12 cellular contexts compared by ENCODE assay signal in the genomic region with DNA sequence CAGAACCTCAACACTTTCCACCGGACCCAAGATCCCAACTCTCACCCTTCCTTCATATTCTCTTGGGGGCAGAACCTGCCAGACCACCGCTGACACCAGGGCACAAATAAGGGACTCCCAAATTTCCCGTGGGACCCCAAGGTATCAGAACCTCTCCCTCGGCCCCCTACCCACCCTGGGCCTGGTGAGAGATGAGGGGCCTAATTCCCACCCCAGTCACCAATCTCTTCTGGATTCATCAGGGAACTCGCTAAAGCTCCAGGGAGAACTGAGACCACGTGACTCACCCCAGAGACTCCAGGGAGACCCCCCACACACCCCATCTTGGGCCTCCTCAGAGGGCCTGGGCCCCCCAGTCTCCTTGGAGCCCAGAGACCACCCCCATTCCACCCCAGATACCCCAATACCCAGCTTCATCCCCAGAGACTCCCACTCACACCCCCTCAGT. TPM values are rescaled to one million over a fixed set of nuclear protein-coding genes. Genes with fewer than 3 reads are reported as not detected.
A peak's percentile ranks its signal among the peaks of the same experiment; 100 is the strongest.
DNase-seq lines count a peak whose midpoint lies in the region; ATAC-seq, FAIRE-seq and TF ChIP-seq lines count a peak whose summit lies in the region.
"Had no signal": no experiment of that assay in that cellular context is flagged by ENCODE, and none has a peak within 500 bp of the region (broad histone marks: within the 10 kb centered on the region; RNA-seq: fewer than 3 reads in every experiment).

No MANE protein-coding gene starts in this region.

- no peak for TF ChIP-seq CTCF in CD4-positive, alpha-beta T cell (IDR thresholded peaks at IDR 0.05)
- TF ChIP-seq CTCF in HL-60 (IDR thresholded peaks at IDR 0.05; ENCODE audit: insufficient read depth, low read length): no peak
- no peak for TF ChIP-seq CTCF in esophagus muscularis mucosa (IDR thresholded peaks at IDR 0.05)

- FAIRE-seq in H54 (lab: Jason Lieb, UNC): no peak
- FAIRE-seq: endometrium had no signal

- H3K27ac Mint-ChIP-seq in CD4-positive, alpha-beta T cell: peak overlapping the region; percentile 42
- peak overlapping the region; percentile 63 for H3K27ac Mint-ChIP-seq in activated naive CD8-positive, alpha-beta T cell treated with anti-CD3 and anti-CD28 coated beads for 36 hours
- H3K27ac Mint-ChIP-seq in naive B cell: peak overlapping the region in 5 of 6 donors; percentile 39 to 86 (median 47)

- H3K36me3 ChIP-seq in esophagus muscularis mucosa: peaks cover 0 to 15% (median 3%) of the 10 kb centered on the region in 4 donors
- H3K36me3 ChIP-seq: upper lobe of right lung had no signal

- H3K27me3 Mint-ChIP-seq in CD4-positive, alpha-beta T cell: no peaks in the 10 kb centered on the region
- H3K27me3 Mint-ChIP-seq in activated naive CD8-positive, alpha-beta T cell treated with anti-CD3 and anti-CD28 coated beads for 36 hours: no peaks in the 10 kb centered on the region
- peaks cover 0 to 2% (median 0%) of the 10 kb centered on the region in 3 donors for H3K27me3 Mint-ChIP-seq in naive B cell

- H3K27me3 ChIP-seq in CD4-positive, alpha-beta T cell (ENCODE audit: control insufficient read depth, insufficient read depth, low read length): no peaks in the 10 kb centered on the region
- H3K27me3 ChIP-seq in HL-60 (ENCODE audit: insufficient read depth, poor library complexity, severe bottlenecking): no peaks in the 10 kb centered on the region
- H3K27me3 ChIP-seq in esophagus muscularis mucosa: no peaks in the 10 kb centered on the region
- H3K27me3 ChIP-seq: upper lobe of right lung had no signal

- peaks cover 13% of the 10 kb centered on the region for H3K4me1 Mint-ChIP-seq in CD4-positive, alpha-beta T cell (ENCODE audit: low read depth)
- peaks cover 17% of the 10 kb centered on the region for H3K4me1 Mint-ChIP-seq in activated naive CD8-positive, alpha-beta T cell treated with anti-CD3 and anti-CD28 coated beads for 36 hours
- H3K4me1 Mint-ChIP-seq in naive B cell: peaks cover 17 to 18% (median 17%) of the 10 kb centered on the region in 3 donors

- no peak for TF ChIP-seq EP300 in esophagus muscularis mucosa (IDR thresholded peaks at IDR 0.05)

- H3K36me3 Mint-ChIP-seq in CD4-positive, alpha-beta T cell (ENCODE audit: low read depth): no peaks in the 10 kb centered on the region
- H3K36me3 Mint-ChIP-seq in activated naive CD8-positive, alpha-beta T cell treated with anti-CD3 and anti-CD28 coated beads for 36 hours: peaks cover 7% of the 10 kb centered on the region
- no peaks in the 10 kb centered on the region for H3K36me3 Mint-ChIP-seq in naive B cell

- H3K9me3 ChIP-seq in CD4-positive, alpha-beta T cell (ENCODE audit: control insufficient read depth, low read length): no peaks in the 10 kb centered on the region
- H3K9me3 ChIP-seq in esophagus muscularis mucosa: no peaks in the 10 kb centered on the region
- H3K9me3 ChIP-seq: upper lobe of right lung had no signal

- peaks cover 14 to 28% (median 26%) of the 10 kb centered on the region in 4 donors for H3K4me1 ChIP-seq in esophagus muscularis mucosa

- H3K27ac ChIP-seq in CD4-positive, alpha-beta T cell (ENCODE audit: low read depth, low read length): no peak overlapping the region
- H3K27ac ChIP-seq in HL-60 (replicated peaks): no peak overlapping the region
- no peak overlapping the region for H3K27ac ChIP-seq in esophagus muscularis mucosa (replicated peaks in 1 of 4)
- H3K27ac ChIP-seq: upper lobe of right lung had no signal

- no peak for TF ChIP-seq POLR2A in H54 (IDR thresholded peaks at IDR 0.05; ENCODE audit: low read depth, low read length)
- no peak for TF ChIP-seq POLR2A in esophagus muscularis mucosa (IDR thresholded peaks at IDR 0.05; ENCODE audit: low read depth)

- DNase-seq in CD4-positive, alpha-beta T cell: no peak
- DNase-seq in HL-60 (ENCODE audit: low read depth in 1 of 2, low spot score in 1 of 2) (no peak), naive B cell (no peak), H54 (ENCODE audit: insufficient read length, low spot score) (no peak), esophagus muscularis mucosa (ENCODE audit: extremely low spot score) (no peak)
- no peak for DNase-seq in activated naive CD8-positive, alpha-beta T cell treated with anti-CD3 and anti-CD28 coated beads for 36 hours
- DNase-seq: NCI-H748 treated with DMSO at 0.1 percent for 48 hours; stimulated activated CD4-positive, alpha-beta T cell treated with anti-CD3 and anti-CD28 coated beads, Interleukin-1b, Interleukin-23, amount 100 ng/mL, for 48 hours; upper lobe of right lung had no signal

- 81% methylated on average over 6 of the region's 6 CpGs for WGBS in esophagus muscularis mucosa

- no peak for ATAC-seq in CD4-positive, alpha-beta T cell (ENCODE audit: poor library complexity)
- ATAC-seq in naive B cell (ENCODE audit: low read depth in 2 of 2) (no peak), HG02763 (IDR thresholded peaks at IDR 0.05; ENCODE audit: unreplicated experiment) (no peak), GM21786 (IDR thresholded peaks at IDR 0.05; ENCODE audit: unreplicated experiment) (no peak)

- intact Hi-C loops in CD4-positive, alpha-beta T cell (cut with DNase I, micrococcal nuclease): loop anchor here in 1 of 2 experiments (5.0 kb wide), 1 partner anchor 287 kb away; the partner anchor contains the start of gene SLC39A3
- intact Hi-C loops in esophagus muscularis mucosa (cut with DNase I): no loop called here

- POLR2A ChIA-PET in CD4-positive, alpha-beta T cell (lab: Charles Lee): interaction anchor here (3.3 to 3.8 kb wide), 2 partner anchors 22 to 27 kb away, joined by 36 to 45 read pairs; partner anchors contain the start of genes GADD45B and TIMM13

- CTCF ChIA-PET in CD4-positive, alpha-beta T cell (lab: Charles Lee): interaction anchor here (1.1 kb wide), 1 partner anchor 182 kb away, joined by 3 read pairs; no protein-coding TSS in a partner anchor

- peak overlapping the region; percentile 81 for H3K4me3 ChIP-seq in HL-60 (replicated peaks; ENCODE audit: insufficient read depth, low read length)
- H3K4me3 ChIP-seq in esophagus muscularis mucosa: no peak overlapping the region

- peak overlapping the region; percentile 85 for H3K4me3 Mint-ChIP-seq in CD4-positive, alpha-beta T cell
- peak overlapping the region; percentile 85 for H3K4me3 Mint-ChIP-seq in activated naive CD8-positive, alpha-beta T cell treated with anti-CD3 and anti-CD28 coated beads for 36 hours
- peak overlapping the region; percentile 47 to 92 (median 82) for H3K4me3 Mint-ChIP-seq in naive B cell

- no peaks in the 10 kb centered on the region for H3K9me3 Mint-ChIP-seq in CD4-positive, alpha-beta T cell
- no peaks in the 10 kb centered on the region for H3K9me3 Mint-ChIP-seq in activated naive CD8-positive, alpha-beta T cell treated with anti-CD3 and anti-CD28 coated beads for 36 hours
- H3K9me3 Mint-ChIP-seq in naive B cell: no peaks in the 10 kb centered on the region

RNA-seq across cellular contexts. Expression of gene LMNB2, which starts 1.8 kb away (rescaled TPM):
- 1 to 10 TPM; 9.7 to 10.0 TPM for total RNA-seq in CD4-positive, alpha-beta T cell
- total RNA-seq in activated naive CD8-positive, alpha-beta T cell treated with anti-CD3 and anti-CD28 coated beads for 36 hours: 100 to 1,000 TPM; 105 to 107 TPM
- polyA plus RNA-seq in naive B cell (ENCODE audit: low read depth in 6 of 6): 1 to 10 TPM; 3.2 to 5.4 (median 4.5) TPM
- 10 to 100 TPM; 13.3 to 30.8 (median 19.3) TPM for total RNA-seq in esophagus muscularis mucosa

RNA-seq across cellular contexts. Expression of gene GADD45B, which starts 20.9 kb away (rescaled TPM):
- 100 to 1,000 TPM; 284 to 285 TPM for total RNA-seq in CD4-positive, alpha-beta T cell
- 10 to 100 TPM; 83.0 to 97.2 TPM for total RNA-seq in activated naive CD8-positive, alpha-beta T cell treated with anti-CD3 and anti-CD28 coated beads for 36 hours
- 100 to 1,000 TPM in 3 of 6 donors, 10 to 100 TPM in 3; 40.2 to 177 (median 125) TPM for polyA plus RNA-seq in naive B cell (ENCODE audit: low read depth in 6 of 6)
- 100 to 1,000 TPM in 1 of 4 donors, 10 to 100 TPM in 3; 56.5 to 793 (median 90.5) TPM for total RNA-seq in esophagus muscularis mucosa

RNA-seq across cellular contexts. Expression of gene TIMM13, which starts 27.6 kb away (rescaled TPM):
- total RNA-seq in CD4-positive, alpha-beta T cell: 10 to 100 TPM; 17.3 to 22.3 TPM
- total RNA-seq in activated naive CD8-positive, alpha-beta T cell treated with anti-CD3 and anti-CD28 coated beads for 36 hours: 100 to 1,000 TPM; 179 to 184 TPM
- polyA plus RNA-seq in naive B cell (ENCODE audit: low read depth in 6 of 6): 10 to 100 TPM; 50.0 to 99.3 (median 70.8) TPM
- 10 to 100 TPM; 16.2 to 37.7 (median 28.1) TPM for total RNA-seq in esophagus muscularis mucosa

Comparison
In these comparisons a context has a peak if more than half of its experiments do, and no peak if none do; other contexts are left out.
1. RNA of gene TIMM13, which starts 27.6 kb away (total RNA-seq): 179 to 184 TPM in activated naive CD8-positive, alpha-beta T cell treated with anti-CD3 and anti-CD28 coated beads for 36 hours; 16.2 to 37.7 TPM in esophagus muscularis mucosa and 17.3 to 22.3 TPM in CD4-positive, alpha-beta T cell; every median in the first group is over 4 times any median in the second.
2. Peak in every context shown above with its lines, with median percentiles within 50 percentile points of each other: H3K27ac Mint-ChIP-seq and H3K4me3 Mint-ChIP-seq.